Comparison of ENCODE assay signal across 1 cellular context in the genomic region with DNA sequence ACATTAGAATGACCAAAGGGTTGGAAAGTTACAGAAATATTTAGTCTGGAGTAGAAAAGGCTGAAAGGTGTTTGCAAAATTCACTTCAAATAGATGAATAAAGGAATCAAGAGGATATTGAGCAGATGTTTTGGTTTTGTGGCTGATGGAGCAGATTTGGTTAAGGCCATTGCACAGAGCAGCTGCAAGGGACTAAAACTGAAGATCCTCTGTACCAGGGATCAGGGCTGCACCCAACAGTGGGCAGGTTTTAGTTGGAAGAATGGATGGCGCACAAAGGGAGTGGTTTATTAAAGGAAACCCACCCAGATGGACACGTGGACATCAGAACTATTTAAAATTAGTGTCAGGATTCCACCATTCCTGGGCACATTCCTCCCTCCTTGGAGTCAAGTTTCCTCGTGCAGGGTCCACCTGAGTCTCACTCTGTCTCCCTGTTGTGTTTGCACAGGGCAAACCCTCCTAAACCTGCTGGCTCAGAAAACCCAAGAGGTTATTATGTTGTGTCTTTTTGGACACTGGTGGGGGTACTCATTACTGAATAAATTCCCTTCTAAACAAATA.
TF ChIP-seq lines count a peak whose summit lies in the region.

No MANE protein-coding gene starts in this region.

TF ChIP-seq in K562, 482 proteins besides CTCF, POLR2A, EP300 and RAD21:
- no peak for TF ChIP-seq KAT8 (IDR thresholded peaks at IDR 0.05; ENCODE audit: low read depth)
- TF ChIP-seq, protein P1, sequence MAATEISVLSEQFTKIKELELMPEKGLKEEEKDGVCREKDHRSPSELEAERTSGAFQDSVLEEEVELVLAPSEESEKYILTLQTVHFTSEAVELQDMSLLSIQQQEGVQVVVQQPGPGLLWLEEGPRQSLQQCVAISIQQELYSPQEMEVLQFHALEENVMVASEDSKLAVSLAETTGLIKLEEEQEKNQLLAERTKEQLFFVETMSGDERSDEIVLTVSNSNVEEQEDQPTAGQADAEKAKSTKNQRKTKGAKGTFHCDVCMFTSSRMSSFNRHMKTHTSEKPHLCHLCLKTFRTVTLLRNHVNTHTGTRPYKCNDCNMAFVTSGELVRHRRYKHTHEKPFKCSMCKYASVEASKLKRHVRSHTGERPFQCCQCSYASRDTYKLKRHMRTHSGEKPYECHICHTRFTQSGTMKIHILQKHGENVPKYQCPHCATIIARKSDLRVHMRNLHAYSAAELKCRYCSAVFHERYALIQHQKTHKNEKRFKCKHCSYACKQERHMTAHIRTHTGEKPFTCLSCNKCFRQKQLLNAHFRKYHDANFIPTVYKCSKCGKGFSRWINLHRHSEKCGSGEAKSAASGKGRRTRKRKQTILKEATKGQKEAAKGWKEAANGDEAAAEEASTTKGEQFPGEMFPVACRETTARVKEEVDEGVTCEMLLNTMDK (IDR thresholded peaks at IDR 0.05; ENCODE audit: borderline replicate concordance, insufficient read depth, low read depth, low read length, poor library complexity, severe bottlenecking), result no peak
